ENCODE assay signal across 12 cellular contexts in genomic region chr17:35541434-35541833, GRCh38. TPM values are rescaled to one million over a fixed set of nuclear protein-coding genes. Genes with fewer than 3 reads are reported as not detected.
A peak's percentile ranks its signal among the peaks of the same experiment; 100 is the strongest.
DNase-seq lines count a peak whose midpoint lies in the region; ATAC-seq, FAIRE-seq and TF ChIP-seq lines count a peak whose summit lies in the region.
"Had no signal": no experiment of that assay in that cellular context is flagged by ENCODE, and none has a peak within 500 bp of the region (broad histone marks: within the 10 kb centered on the region; RNA-seq: fewer than 3 reads in every experiment).

No MANE protein-coding gene starts in this region.

- no peak for TF ChIP-seq RAD21 in HepG2 (CRISPR knock-in tag; IDR thresholded peaks at IDR 0.05)

- CTCF ChIA-PET in activated B cell treated with CpG ODN at 0.5 μM for 24 hours (lab: Charles Lee), result interaction anchor here (6.1 kb wide), 1 partner anchor 228 kb away, joined by 83 read pairs; no protein-coding TSS in a partner anchor
- CTCF ChIA-PET in HepG2 (lab: Yijun Ruan, JAX; ENCODE audit: low intra/inter-chr PET ratio, low total read pairs), result no interaction called here

- H3K9me3 ChIP-seq in heart right ventricle (no peaks in the 10 kb centered on the region), HepG2 (ENCODE audit: low read length) (no peaks in the 10 kb centered on the region), upper lobe of left lung (no peaks in the 10 kb centered on the region)

- H3K27me3 ChIP-seq in heart right ventricle, result no peaks in the 10 kb centered on the region
- H3K27me3 ChIP-seq in HepG2 (ENCODE audit: control insufficient read depth in 1 of 2, insufficient read depth in 2 of 2, low read length in 2 of 2), result 0 out of 5 replicates have a peak, but pooled peaks cover 0 to 3% of the 10 kb centered on the region in 2 experiments
- no peaks in the 10 kb centered on the region for H3K27me3 ChIP-seq in upper lobe of left lung

- intact Hi-C loops in heart right ventricle (cut with DNase I) (loop anchor here in 3 of 10 donors (2.0 to 5.0 kb wide), 2 partner anchors 299 to 369 kb away; partner anchors contain the start of gene SLFN5 (in 1 of the 3)), cardiac septum (cut with DNase I) (no loop called here), activated B cell treated with CpG ODN at 0.5 μM for 24 hours (cut with micrococcal nuclease) (loop anchor here (2.0 kb wide), 3 partner anchors 37 to 543 kb away; partner anchors contain the start of genes AP2B1 and PEX12), HepG2 (cut with micrococcal nuclease; ENCODE audit: unreplicated experiment) (no loop called here)

- BruUV-seq in HepG2 (replicated peaks; lab: Mats Ljungman, UMichigan), result no TSS peak

- WGBS in heart right ventricle, 2 donors, result 63 to 69% methylated on average over 1 of the region's 1 CpG
- WGBS in HepG2 (ENCODE audit: low lambda C conversion rate), result 0% methylated on average over 1 of the region's 1 CpG
- 22 to 30% methylated on average over 1 of the region's 1 CpG for WGBS in upper lobe of left lung, 2 donors

- H3K36me3 Mint-ChIP-seq in activated B cell treated with CpG ODN at 0.5 μM for 24 hours (ENCODE audit: low read depth), result no peaks in the 10 kb centered on the region
- H3K36me3 Mint-ChIP-seq: brain had no signal

- no peaks in the 10 kb centered on the region for H3K79me2 ChIP-seq in HepG2 (ENCODE audit: insufficient read depth, low read length)

- no peak for TF ChIP-seq EP300 in HepG2 (IDR thresholded peaks at IDR 0.05; ENCODE audit: low read depth in 2 of 2, low read length in 2 of 2)
- no peak for TF ChIP-seq EP300 in HepG2 (CRISPR knock-in tag; IDR thresholded peaks at IDR 0.05; ENCODE audit: borderline replicate concordance)
- TF ChIP-seq EP300 in upper lobe of left lung (IDR thresholded peaks at IDR 0.05), result no peak

- POLR2A ChIA-PET in activated B cell treated with CpG ODN at 0.5 μM for 24 hours (lab: Charles Lee) (interaction anchor here (1.0 to 3.1 kb wide), 3 partner anchors 35 to 54 kb away, joined by 4 to 22 read pairs (median 5); partner anchors contain the start of gene PEX12), HepG2 (lab: Yijun Ruan, JAX) (no interaction called here)

- no peak for TF ChIP-seq CTCF in heart right ventricle (IDR thresholded peaks at IDR 0.05)
- no peak for TF ChIP-seq CTCF in activated B cell treated with CpG ODN at 0.5 μM for 24 hours (IDR thresholded peaks at IDR 0.05)
- no peak for TF ChIP-seq CTCF in HepG2 (CRISPR knock-in tag; IDR thresholded peaks at IDR 0.05)
- no peak for TF ChIP-seq CTCF in upper lobe of left lung (IDR thresholded peaks at IDR 0.05)

- ATAC-seq in heart right ventricle (no peak), activated B cell treated with CpG ODN at 0.5 μM for 24 hours (ENCODE audit: low read depth) (no peak), HepG2 (no peak), upper lobe of left lung (ENCODE audit: low FRiP score in 2 of 2) (no peak)
- ATAC-seq: HCT116 had no signal

- H3K36me3 ChIP-seq in heart right ventricle (no peaks in the 10 kb centered on the region), HepG2 (replicated peaks in 1 of 2; ENCODE audit: control insufficient read depth in 1 of 2, insufficient read depth in 2 of 2, low read length in 2 of 2) (no peaks in the 10 kb centered on the region), upper lobe of left lung (no peaks in the 10 kb centered on the region)

- H3K27me3 Mint-ChIP-seq in activated B cell treated with CpG ODN at 0.5 μM for 24 hours, result no peaks in the 10 kb centered on the region

- no peaks in the 10 kb centered on the region for H3K9me3 Mint-ChIP-seq in activated B cell treated with CpG ODN at 0.5 μM for 24 hours
- H3K9me3 Mint-ChIP-seq: brain had no signal

- peaks cover 3 to 72% (median 39%) of the 10 kb centered on the region in 9 donors for H3K4me1 ChIP-seq in heart right ventricle
- H3K4me1 ChIP-seq in HepG2 (ENCODE audit: insufficient read depth, low read length), result no peaks in the 10 kb centered on the region
- peaks cover 17 to 63% (median 40%) of the 10 kb centered on the region in 4 donors for H3K4me1 ChIP-seq in upper lobe of left lung

- H4K20me1 ChIP-seq in HepG2 (ENCODE audit: insufficient read depth, low read length), result no peaks in the 10 kb centered on the region

- peak overlapping the region; percentile 92 for H3K27ac Mint-ChIP-seq in activated B cell treated with CpG ODN at 0.5 μM for 24 hours
- H3K27ac Mint-ChIP-seq: brain had no signal

- FAIRE-seq in HepG2 (lab: Jason Lieb, UNC), result no peak

- in situ Hi-C loops in HepG2 (cut with HindIII; ENCODE audit: extremely low pct_ligation_motif_present, low pct_unique_long_range_greater_than_20kb), result loop anchor here (25.0 kb wide), 1 partner anchor 1129 kb away; no protein-coding TSS in a partner anchor

- peak overlapping the region in 9 of 10 donors; percentile 10 to 46 (median 42) for H3K4me3 ChIP-seq in heart right ventricle
- peak overlapping the region in 1 of 3 experiments; percentile 42; a peak in 1 of 6 replicates for H3K4me3 ChIP-seq in HepG2 (replicated peaks in 1 of 3; ENCODE audit: insufficient read depth in 1 of 3, low read depth in 2 of 3, low read length in 3 of 3)
- peak overlapping the region in 2 of 4 donors; percentile 46 to 47 for H3K4me3 ChIP-seq in upper lobe of left lung

- DNase-seq in heart right ventricle (no peak), cardiac septum (ENCODE audit: low spot score) (no peak), activated B cell treated with CpG ODN at 0.5 μM for 24 hours (no peak), HepG2 (ENCODE audit: low spot score) (no peak), upper lobe of left lung (no peak), occipital lobe (lab: John Stamatoyannopoulos, UW) (no peak), AML-193 (lab: John Stamatoyannopoulos, UW) (no peak), SIG-M5 treated with dmso at 0.1 percent for 504 hours (lab: John Stamatoyannopoulos, UW; ENCODE audit: unreplicated experiment) (no peak)

- H3K27ac ChIP-seq in heart right ventricle (peak overlapping the region; percentile 4 to 88 (median 71)), HepG2 (ENCODE audit: extremely low read length, insufficient read depth, low read length) (no peak overlapping the region), upper lobe of left lung (peak overlapping the region; percentile 76 to 89 (median 86))
- H3K27ac ChIP-seq: C4-2B had no signal

- peaks cover 46% of the 10 kb centered on the region for H3K4me1 Mint-ChIP-seq in activated B cell treated with CpG ODN at 0.5 μM for 24 hours
- H3K4me1 Mint-ChIP-seq: brain had no signal

- H3K9ac ChIP-seq in HepG2 (ENCODE audit: insufficient read depth, low read depth, low read length), result no peak overlapping the region

- TF ChIP-seq POLR2A in HepG2 (IDR thresholded peaks at IDR 0.05; ENCODE audit: insufficient read depth in 1 of 2, low read depth in 2 of 2, low read length in 2 of 2) (no peak), upper lobe of left lung (IDR thresholded peaks at IDR 0.05) (no peak)

- no peak overlapping the region for H2AFZ ChIP-seq in HepG2 (ENCODE audit: low read length)

- H3K4me2 ChIP-seq in HepG2 (ENCODE audit: low read depth, low read length), result peak overlapping the region; percentile 74

- H3K4me3 Mint-ChIP-seq in activated B cell treated with CpG ODN at 0.5 μM for 24 hours, result peak overlapping the region; percentile 88
- H3K4me3 Mint-ChIP-seq: brain had no signal

RNA-seq across cellular contexts. Expression of gene SLFN12L, which starts 4.0 kb away (rescaled TPM):
- total RNA-seq in heart right ventricle (1 to 10 TPM in 3 of 10 donors, under 1 TPM in 7; 0.20 to 4.5 (median 0.69) TPM), cardiac septum (0.92 TPM), activated B cell treated with CpG ODN at 0.5 μM for 24 hours (2.0 and 2.4 TPM in 2 replicates), HepG2 (2016; rRNA removed; fragmentation: Illumina TruSeq; extraction: Trizol) (not detected in 2 replicates), upper lobe of left lung (10 to 100 TPM in 2 of 6 donors, 1 to 10 TPM in 4; 2.5 to 26.2 (median 5.9) TPM), occipital lobe (not detected)
- polyA plus RNA-seq in heart right ventricle (under 1 TPM; 0.06 to 0.73 TPM), HepG2 (2011; rRNA removed) (not detected in 2 replicates)
- total RNA-seq in HepG2 (2016; cell fraction: cytosol; rRNA removed; fragmentation: Illumina TruSeq; extraction: Trizol; ENCODE audit: low read depth), result not detected in 2 replicates
- total RNA-seq in HepG2 (2016; cell fraction: insoluble cytoplasmic fraction; rRNA removed; fragmentation: Illumina TruSeq; extraction: Trizol), result not detected in 2 replicates
- total RNA-seq in HepG2 (2016; cell fraction: membrane; rRNA removed; fragmentation: Illumina TruSeq; extraction: Trizol), result not detected in 2 replicates
- total RNA-seq in HepG2 (2016; cell fraction: nucleus; rRNA removed; fragmentation: Illumina TruSeq; extraction: Trizol), result not detected in 2 replicates
- not detected in 2 replicates for polyA plus RNA-seq in HepG2 (2011; cell fraction: cytosol; rRNA removed)
- polyA plus RNA-seq in HepG2 (2011; cell fraction: nucleus; rRNA removed), result not detected in 2 replicates
- polyA plus RNA-seq in HepG2 (2012), result not detected in 2 replicates
- polyA plus RNA-seq in HepG2 (2016; cell fraction: cytosol; fragmentation: Illumina TruSeq; extraction: Trizol; ENCODE audit: low read depth), result not detected in 2 replicates
- not detected in 2 replicates for polyA plus RNA-seq in HepG2 (2016; cell fraction: insoluble cytoplasmic fraction; fragmentation: Illumina TruSeq; extraction: Trizol; ENCODE audit: low read depth)
- polyA plus RNA-seq in HepG2 (2016; cell fraction: membrane; fragmentation: Illumina TruSeq; extraction: Trizol; ENCODE audit: low read depth), result not detected in 2 replicates
- polyA plus RNA-seq in HepG2 (2016; cell fraction: nucleus; fragmentation: Illumina TruSeq; extraction: Trizol; ENCODE audit: insufficient read depth, low read depth), result not detected in 2 replicates
- polyA minus RNA-seq in HepG2 (2011; rRNA and poly(A)+ RNA removed; ENCODE audit: low replicate concordance), result 0.07 TPM in 1 of 2 replicates, not detected in the other
- polyA minus RNA-seq in HepG2 (2011; cell fraction: cytosol; rRNA and poly(A)+ RNA removed), result not detected in 2 replicates
- polyA minus RNA-seq in HepG2 (2011; cell fraction: nucleus; rRNA and poly(A)+ RNA removed), result not detected in 2 replicates

RNA-seq across cellular contexts. Expression of gene SLFN14, which starts 19.2 kb away (rescaled TPM):
- total RNA-seq in heart right ventricle, result under 1 TPM in 1 of 10 donors, not detected in 9; 0.09 TPM
- not detected for polyA plus RNA-seq in heart right ventricle
- 0.08 TPM for total RNA-seq in cardiac septum
- not detected in 2 replicates for total RNA-seq in activated B cell treated with CpG ODN at 0.5 μM for 24 hours
- total RNA-seq in HepG2 (2016; rRNA removed; fragmentation: Illumina TruSeq; extraction: Trizol), result not detected in 2 replicates
- not detected in 2 replicates for total RNA-seq in HepG2 (2016; cell fraction: cytosol; rRNA removed; fragmentation: Illumina TruSeq; extraction: Trizol; ENCODE audit: low read depth)
- not detected in 2 replicates for total RNA-seq in HepG2 (2016; cell fraction: insoluble cytoplasmic fraction; rRNA removed; fragmentation: Illumina TruSeq; extraction: Trizol)
- total RNA-seq in HepG2 (2016; cell fraction: membrane; rRNA removed; fragmentation: Illumina TruSeq; extraction: Trizol), result not detected in 2 replicates
- total RNA-seq in HepG2 (2016; cell fraction: nucleus; rRNA removed; fragmentation: Illumina TruSeq; extraction: Trizol), result not detected in 2 replicates
- polyA plus RNA-seq in HepG2 (2011; rRNA removed), result not detected in 2 replicates
- not detected in 2 replicates for polyA plus RNA-seq in HepG2 (2011; cell fraction: cytosol; rRNA removed)
- polyA plus RNA-seq in HepG2 (2011; cell fraction: nucleus; rRNA removed), result not detected in 2 replicates
- not detected in 2 replicates for polyA plus RNA-seq in HepG2 (2012)
- polyA plus RNA-seq in HepG2 (2016; cell fraction: cytosol; fragmentation: Illumina TruSeq; extraction: Trizol; ENCODE audit: low read depth), result not detected in 2 replicates
- polyA plus RNA-seq in HepG2 (2016; cell fraction: insoluble cytoplasmic fraction; fragmentation: Illumina TruSeq; extraction: Trizol; ENCODE audit: low read depth), result not detected in 2 replicates
- polyA plus RNA-seq in HepG2 (2016; cell fraction: membrane; fragmentation: Illumina TruSeq; extraction: Trizol; ENCODE audit: low read depth), result not detected in 2 replicates
- not detected in 2 replicates for polyA plus RNA-seq in HepG2 (2016; cell fraction: nucleus; fragmentation: Illumina TruSeq; extraction: Trizol; ENCODE audit: insufficient read depth, low read depth)
- polyA minus RNA-seq in HepG2 (2011; rRNA and poly(A)+ RNA removed; ENCODE audit: low replicate concordance), result not detected in 2 replicates
- not detected in 2 replicates for polyA minus RNA-seq in HepG2 (2011; cell fraction: cytosol; rRNA and poly(A)+ RNA removed)
- polyA minus RNA-seq in HepG2 (2011; cell fraction: nucleus; rRNA and poly(A)+ RNA removed), result not detected in 2 replicates
- 1 to 10 TPM in 1 of 6 donors, under 1 TPM in 4, not detected in 1; 0.09 to 1.8 (median 0.30) TPM for total RNA-seq in upper lobe of left lung
- 0.31 TPM for total RNA-seq in occipital lobe
- total RNA-seq: renal cortical epithelial cell had no signal

RNA-seq across cellular contexts. Expression of gene PEX12, which starts 36.9 kb away (rescaled TPM):
- 10 to 100 TPM in 2 of 10 donors, 1 to 10 TPM in 8; 6.6 to 11.2 (median 9.0) TPM for total RNA-seq in heart right ventricle
- polyA plus RNA-seq in heart right ventricle, result 1 to 10 TPM; 2.6 to 3.6 TPM
- total RNA-seq in cardiac septum, result 9.2 TPM
- total RNA-seq in activated B cell treated with CpG ODN at 0.5 μM for 24 hours, result 4.1 and 4.8 TPM in 2 replicates
- total RNA-seq in HepG2 (2016; rRNA removed; fragmentation: Illumina TruSeq; extraction: Trizol), result 4.3 and 5.1 TPM in 2 replicates
- 1.0 and 1.1 TPM in 2 replicates for total RNA-seq in HepG2 (2016; cell fraction: cytosol; rRNA removed; fragmentation: Illumina TruSeq; extraction: Trizol; ENCODE audit: low read depth)
- total RNA-seq in HepG2 (2016; cell fraction: insoluble cytoplasmic fraction; rRNA removed; fragmentation: Illumina TruSeq; extraction: Trizol), result 4.9 and 5.4 TPM in 2 replicates
- total RNA-seq in HepG2 (2016; cell fraction: membrane; rRNA removed; fragmentation: Illumina TruSeq; extraction: Trizol), result 3.0 TPM in 2 replicates
- 4.8 and 5.4 TPM in 2 replicates for total RNA-seq in HepG2 (2016; cell fraction: nucleus; rRNA removed; fragmentation: Illumina TruSeq; extraction: Trizol)
- 10.5 and 11.9 TPM in 2 replicates for polyA plus RNA-seq in HepG2 (2011; rRNA removed)
- polyA plus RNA-seq in HepG2 (2011; cell fraction: cytosol; rRNA removed), result 8.0 and 10.7 TPM in 2 replicates
- 2.6 and 4.6 TPM in 2 replicates for polyA plus RNA-seq in HepG2 (2011; cell fraction: nucleus; rRNA removed)
- 6.1 and 7.2 TPM in 2 replicates for polyA plus RNA-seq in HepG2 (2012)
- 0.52 and 0.57 TPM in 2 replicates for polyA plus RNA-seq in HepG2 (2016; cell fraction: cytosol; fragmentation: Illumina TruSeq; extraction: Trizol; ENCODE audit: low read depth)
- polyA plus RNA-seq in HepG2 (2016; cell fraction: insoluble cytoplasmic fraction; fragmentation: Illumina TruSeq; extraction: Trizol; ENCODE audit: low read depth), result 4.6 and 5.5 TPM in 2 replicates
- 1.3 and 1.6 TPM in 2 replicates for polyA plus RNA-seq in HepG2 (2016; cell fraction: membrane; fragmentation: Illumina TruSeq; extraction: Trizol; ENCODE audit: low read depth)
- 6.0 and 6.5 TPM in 2 replicates for polyA plus RNA-seq in HepG2 (2016; cell fraction: nucleus; fragmentation: Illumina TruSeq; extraction: Trizol; ENCODE audit: insufficient read depth, low read depth)
- 17.7 and 20.0 TPM in 2 replicates for polyA minus RNA-seq in HepG2 (2011; rRNA and poly(A)+ RNA removed; ENCODE audit: low replicate concordance)
- polyA minus RNA-seq in HepG2 (2011; cell fraction: cytosol; rRNA and poly(A)+ RNA removed), result 5.1 and 8.0 TPM in 2 replicates
- polyA minus RNA-seq in HepG2 (2011; cell fraction: nucleus; rRNA and poly(A)+ RNA removed), result 5.7 and 6.6 TPM in 2 replicates
- total RNA-seq in upper lobe of left lung, result 1 to 10 TPM; 3.8 to 6.6 (median 5.2) TPM
- total RNA-seq in occipital lobe, result 6.6 TPM

RNA-seq across cellular contexts. Expression of gene AP2B1, which starts 45.7 kb away (rescaled TPM):
- total RNA-seq in heart right ventricle, result 100 to 1,000 TPM; 107 to 173 (median 130) TPM
- 10 to 100 TPM; 20.0 to 38.8 TPM for polyA plus RNA-seq in heart right ventricle
- 137 TPM for total RNA-seq in cardiac septum
- total RNA-seq in activated B cell treated with CpG ODN at 0.5 μM for 24 hours, result 129 and 152 TPM in 2 replicates
- total RNA-seq in HepG2 (2016; rRNA removed; fragmentation: Illumina TruSeq; extraction: Trizol), result 23.8 and 58.4 TPM in 2 replicates
- total RNA-seq in HepG2 (2016; cell fraction: cytosol; rRNA removed; fragmentation: Illumina TruSeq; extraction: Trizol; ENCODE audit: low read depth), result 7.7 and 8.3 TPM in 2 replicates
- 21.9 and 55.7 TPM in 2 replicates for total RNA-seq in HepG2 (2016; cell fraction: insoluble cytoplasmic fraction; rRNA removed; fragmentation: Illumina TruSeq; extraction: Trizol)
- 24.9 and 27.8 TPM in 2 replicates for total RNA-seq in HepG2 (2016; cell fraction: membrane; rRNA removed; fragmentation: Illumina TruSeq; extraction: Trizol)
- total RNA-seq in HepG2 (2016; cell fraction: nucleus; rRNA removed; fragmentation: Illumina TruSeq; extraction: Trizol), result 35.0 and 35.8 TPM in 2 replicates
- polyA plus RNA-seq in HepG2 (2011; rRNA removed), result 67.4 and 71.3 TPM in 2 replicates
- 55.0 and 79.8 TPM in 2 replicates for polyA plus RNA-seq in HepG2 (2011; cell fraction: cytosol; rRNA removed)
- 30.8 and 37.5 TPM in 2 replicates for polyA plus RNA-seq in HepG2 (2011; cell fraction: nucleus; rRNA removed)
- polyA plus RNA-seq in HepG2 (2012), result 71.1 and 87.3 TPM in 2 replicates
- 9.1 and 11.2 TPM in 2 replicates for polyA plus RNA-seq in HepG2 (2016; cell fraction: cytosol; fragmentation: Illumina TruSeq; extraction: Trizol; ENCODE audit: low read depth)
- polyA plus RNA-seq in HepG2 (2016; cell fraction: insoluble cytoplasmic fraction; fragmentation: Illumina TruSeq; extraction: Trizol; ENCODE audit: low read depth), result 61.8 and 69.1 TPM in 2 replicates
- polyA plus RNA-seq in HepG2 (2016; cell fraction: membrane; fragmentation: Illumina TruSeq; extraction: Trizol; ENCODE audit: low read depth), result 20.2 and 25.9 TPM in 2 replicates
- polyA plus RNA-seq in HepG2 (2016; cell fraction: nucleus; fragmentation: Illumina TruSeq; extraction: Trizol; ENCODE audit: insufficient read depth, low read depth), result 31.8 and 34.7 TPM in 2 replicates
- polyA minus RNA-seq in HepG2 (2011; rRNA and poly(A)+ RNA removed; ENCODE audit: low replicate concordance), result 118 and 224 TPM in 2 replicates
- 78.8 and 101 TPM in 2 replicates for polyA minus RNA-seq in HepG2 (2011; cell fraction: cytosol; rRNA and poly(A)+ RNA removed)
- polyA minus RNA-seq in HepG2 (2011; cell fraction: nucleus; rRNA and poly(A)+ RNA removed), result 59.2 and 75.5 TPM in 2 replicates
- 100 to 1,000 TPM in 3 of 6 donors, 10 to 100 TPM in 3; 52.7 to 140 (median 101) TPM for total RNA-seq in upper lobe of left lung
- 123 TPM for total RNA-seq in occipital lobe
